Comparison of ENCODE assay signal across 18 cellular contexts in genomic region chr12:29983917-29984316, GRCh38.
"Had no signal": no experiment of that assay in that cellular context is flagged by ENCODE, and none has a peak within 500 bp of the region (broad histone marks: within the 10 kb centered on the region; RNA-seq: fewer than 3 reads in every experiment).

No MANE protein-coding gene starts in this region.

- H3K36me3 Mint-ChIP-seq: immature natural killer cell; naive thymus-derived CD8-positive, alpha-beta T cell had no signal

- H3K27me3 Mint-ChIP-seq: naive thymus-derived CD8-positive, alpha-beta T cell had no signal

- H3K4me1 Mint-ChIP-seq: immature natural killer cell; naive thymus-derived CD8-positive, alpha-beta T cell; neural crest cell had no signal

- H3K4me3 Mint-ChIP-seq: endodermal cell; immature natural killer cell; naive thymus-derived CD8-positive, alpha-beta T cell; neural crest cell had no signal

- ATAC-seq: esophagus mucosa; gastroesophageal sphincter; mucosa of descending colon; naive thymus-derived CD8-positive, alpha-beta T cell had no signal

- H3K27ac Mint-ChIP-seq: endodermal cell; immature natural killer cell; naive thymus-derived CD8-positive, alpha-beta T cell had no signal

- DNase-seq: effector CD4-positive, alpha-beta T cell; endodermal cell; glutamatergic neuron; immature natural killer cell; mucosa of descending colon; naive thymus-derived CD8-positive, alpha-beta T cell; posterior cingulate gyrus; sigmoid colon; stimulated activated CD4-positive, alpha-beta T cell treated with anti-CD3 and anti-CD28 coated beads, Interleukin-2, amount 100 ng/mL, for 24 hours; stimulated activated CD4-positive, alpha-beta T cell treated with anti-CD3 and anti-CD28 coated beads, Interleukin-4, amount 100 ng/mL, for 4 hours; stimulated activated naive CD4-positive, alpha-beta T cell; stomach; substantia nigra; trophoblast cell had no signal

- FAIRE-seq: keratinocyte had no signal
